Comparison of ENCODE assay signal across 2 cellular contexts in the genomic region with DNA sequence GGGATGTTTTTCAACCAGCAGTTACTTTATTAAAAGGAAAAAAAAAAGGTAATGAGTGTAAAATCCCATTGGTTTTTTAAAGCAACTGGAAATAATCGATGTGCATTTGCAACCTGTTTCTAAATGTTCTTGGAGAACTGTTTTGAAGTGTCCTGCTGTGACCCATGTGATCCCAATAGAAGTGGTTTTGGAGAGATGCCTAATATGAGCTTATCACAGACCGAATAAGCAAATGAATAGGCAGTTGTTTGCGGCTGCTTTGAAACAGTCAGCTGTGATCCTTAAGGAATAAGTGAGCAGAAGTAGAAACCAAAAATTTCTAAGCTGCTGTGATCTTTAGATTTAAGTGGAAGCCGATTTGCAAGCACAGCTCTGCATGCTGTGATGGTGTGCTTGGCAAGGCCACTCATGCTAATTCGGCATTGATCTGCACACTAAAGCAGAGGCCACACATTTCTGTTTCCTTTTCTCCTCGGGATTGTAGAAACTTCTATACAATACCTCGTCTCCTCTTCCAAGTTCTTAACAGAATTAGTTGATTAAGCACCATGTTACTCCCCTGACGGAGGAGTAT.
TF ChIP-seq lines count a peak whose summit lies in the region.

No MANE protein-coding gene starts in this region.

TF ChIP-seq in H1, 55 proteins besides CTCF, POLR2A, EP300 and RAD21 (continues in another document):
- TF ChIP-seq TBP (IDR thresholded peaks at IDR 0.05; ENCODE audit: low read depth, low read length) (no peak), SIX5 (IDR thresholded peaks at IDR 0.05; ENCODE audit: low read depth, low read length) (no peak), KDM1A (IDR thresholded peaks at IDR 0.05; ENCODE audit: borderline replicate concordance, low read length) (no peak), HDAC2 (IDR thresholded peaks at IDR 0.05; ENCODE audit: borderline replicate concordance in 1 of 2, low read depth in 2 of 2, low read length in 2 of 2) (no peak), FOSL1 (IDR thresholded peaks at IDR 0.05; ENCODE audit: insufficient read depth, low read depth, low read length) (no peak), SUZ12 (IDR thresholded peaks at IDR 0.05; ENCODE audit: low read length) (no peak), RFX5 (IDR thresholded peaks at IDR 0.05; ENCODE audit: borderline replicate concordance, low read depth, low read length) (no peak), RXRA (IDR thresholded peaks at IDR 0.05; ENCODE audit: insufficient read depth, low read depth, low read length) (no peak), RNF2 (IDR thresholded peaks at IDR 0.05; ENCODE audit: borderline replicate concordance, low read depth, low read length, missing control alignments, poor library complexity, severe bottlenecking) (no peak), SP2 (IDR thresholded peaks at IDR 0.05; ENCODE audit: low read length) (no peak), MAFK (IDR thresholded peaks at IDR 0.05; ENCODE audit: low read depth, low read length) (no peak), SP4 (IDR thresholded peaks at IDR 0.05; ENCODE audit: low read length) (no peak)
- TF ChIP-seq, protein P1, sequence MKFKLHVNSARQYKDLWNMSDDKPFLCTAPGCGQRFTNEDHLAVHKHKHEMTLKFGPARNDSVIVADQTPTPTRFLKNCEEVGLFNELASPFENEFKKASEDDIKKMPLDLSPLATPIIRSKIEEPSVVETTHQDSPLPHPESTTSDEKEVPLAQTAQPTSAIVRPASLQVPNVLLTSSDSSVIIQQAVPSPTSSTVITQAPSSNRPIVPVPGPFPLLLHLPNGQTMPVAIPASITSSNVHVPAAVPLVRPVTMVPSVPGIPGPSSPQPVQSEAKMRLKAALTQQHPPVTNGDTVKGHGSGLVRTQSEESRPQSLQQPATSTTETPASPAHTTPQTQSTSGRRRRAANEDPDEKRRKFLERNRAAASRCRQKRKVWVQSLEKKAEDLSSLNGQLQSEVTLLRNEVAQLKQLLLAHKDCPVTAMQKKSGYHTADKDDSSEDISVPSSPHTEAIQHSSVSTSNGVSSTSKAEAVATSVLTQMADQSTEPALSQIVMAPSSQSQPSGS (IDR thresholded peaks at IDR 0.05; ENCODE audit: low read length): no peak
- TF ChIP-seq, protein P2, sequence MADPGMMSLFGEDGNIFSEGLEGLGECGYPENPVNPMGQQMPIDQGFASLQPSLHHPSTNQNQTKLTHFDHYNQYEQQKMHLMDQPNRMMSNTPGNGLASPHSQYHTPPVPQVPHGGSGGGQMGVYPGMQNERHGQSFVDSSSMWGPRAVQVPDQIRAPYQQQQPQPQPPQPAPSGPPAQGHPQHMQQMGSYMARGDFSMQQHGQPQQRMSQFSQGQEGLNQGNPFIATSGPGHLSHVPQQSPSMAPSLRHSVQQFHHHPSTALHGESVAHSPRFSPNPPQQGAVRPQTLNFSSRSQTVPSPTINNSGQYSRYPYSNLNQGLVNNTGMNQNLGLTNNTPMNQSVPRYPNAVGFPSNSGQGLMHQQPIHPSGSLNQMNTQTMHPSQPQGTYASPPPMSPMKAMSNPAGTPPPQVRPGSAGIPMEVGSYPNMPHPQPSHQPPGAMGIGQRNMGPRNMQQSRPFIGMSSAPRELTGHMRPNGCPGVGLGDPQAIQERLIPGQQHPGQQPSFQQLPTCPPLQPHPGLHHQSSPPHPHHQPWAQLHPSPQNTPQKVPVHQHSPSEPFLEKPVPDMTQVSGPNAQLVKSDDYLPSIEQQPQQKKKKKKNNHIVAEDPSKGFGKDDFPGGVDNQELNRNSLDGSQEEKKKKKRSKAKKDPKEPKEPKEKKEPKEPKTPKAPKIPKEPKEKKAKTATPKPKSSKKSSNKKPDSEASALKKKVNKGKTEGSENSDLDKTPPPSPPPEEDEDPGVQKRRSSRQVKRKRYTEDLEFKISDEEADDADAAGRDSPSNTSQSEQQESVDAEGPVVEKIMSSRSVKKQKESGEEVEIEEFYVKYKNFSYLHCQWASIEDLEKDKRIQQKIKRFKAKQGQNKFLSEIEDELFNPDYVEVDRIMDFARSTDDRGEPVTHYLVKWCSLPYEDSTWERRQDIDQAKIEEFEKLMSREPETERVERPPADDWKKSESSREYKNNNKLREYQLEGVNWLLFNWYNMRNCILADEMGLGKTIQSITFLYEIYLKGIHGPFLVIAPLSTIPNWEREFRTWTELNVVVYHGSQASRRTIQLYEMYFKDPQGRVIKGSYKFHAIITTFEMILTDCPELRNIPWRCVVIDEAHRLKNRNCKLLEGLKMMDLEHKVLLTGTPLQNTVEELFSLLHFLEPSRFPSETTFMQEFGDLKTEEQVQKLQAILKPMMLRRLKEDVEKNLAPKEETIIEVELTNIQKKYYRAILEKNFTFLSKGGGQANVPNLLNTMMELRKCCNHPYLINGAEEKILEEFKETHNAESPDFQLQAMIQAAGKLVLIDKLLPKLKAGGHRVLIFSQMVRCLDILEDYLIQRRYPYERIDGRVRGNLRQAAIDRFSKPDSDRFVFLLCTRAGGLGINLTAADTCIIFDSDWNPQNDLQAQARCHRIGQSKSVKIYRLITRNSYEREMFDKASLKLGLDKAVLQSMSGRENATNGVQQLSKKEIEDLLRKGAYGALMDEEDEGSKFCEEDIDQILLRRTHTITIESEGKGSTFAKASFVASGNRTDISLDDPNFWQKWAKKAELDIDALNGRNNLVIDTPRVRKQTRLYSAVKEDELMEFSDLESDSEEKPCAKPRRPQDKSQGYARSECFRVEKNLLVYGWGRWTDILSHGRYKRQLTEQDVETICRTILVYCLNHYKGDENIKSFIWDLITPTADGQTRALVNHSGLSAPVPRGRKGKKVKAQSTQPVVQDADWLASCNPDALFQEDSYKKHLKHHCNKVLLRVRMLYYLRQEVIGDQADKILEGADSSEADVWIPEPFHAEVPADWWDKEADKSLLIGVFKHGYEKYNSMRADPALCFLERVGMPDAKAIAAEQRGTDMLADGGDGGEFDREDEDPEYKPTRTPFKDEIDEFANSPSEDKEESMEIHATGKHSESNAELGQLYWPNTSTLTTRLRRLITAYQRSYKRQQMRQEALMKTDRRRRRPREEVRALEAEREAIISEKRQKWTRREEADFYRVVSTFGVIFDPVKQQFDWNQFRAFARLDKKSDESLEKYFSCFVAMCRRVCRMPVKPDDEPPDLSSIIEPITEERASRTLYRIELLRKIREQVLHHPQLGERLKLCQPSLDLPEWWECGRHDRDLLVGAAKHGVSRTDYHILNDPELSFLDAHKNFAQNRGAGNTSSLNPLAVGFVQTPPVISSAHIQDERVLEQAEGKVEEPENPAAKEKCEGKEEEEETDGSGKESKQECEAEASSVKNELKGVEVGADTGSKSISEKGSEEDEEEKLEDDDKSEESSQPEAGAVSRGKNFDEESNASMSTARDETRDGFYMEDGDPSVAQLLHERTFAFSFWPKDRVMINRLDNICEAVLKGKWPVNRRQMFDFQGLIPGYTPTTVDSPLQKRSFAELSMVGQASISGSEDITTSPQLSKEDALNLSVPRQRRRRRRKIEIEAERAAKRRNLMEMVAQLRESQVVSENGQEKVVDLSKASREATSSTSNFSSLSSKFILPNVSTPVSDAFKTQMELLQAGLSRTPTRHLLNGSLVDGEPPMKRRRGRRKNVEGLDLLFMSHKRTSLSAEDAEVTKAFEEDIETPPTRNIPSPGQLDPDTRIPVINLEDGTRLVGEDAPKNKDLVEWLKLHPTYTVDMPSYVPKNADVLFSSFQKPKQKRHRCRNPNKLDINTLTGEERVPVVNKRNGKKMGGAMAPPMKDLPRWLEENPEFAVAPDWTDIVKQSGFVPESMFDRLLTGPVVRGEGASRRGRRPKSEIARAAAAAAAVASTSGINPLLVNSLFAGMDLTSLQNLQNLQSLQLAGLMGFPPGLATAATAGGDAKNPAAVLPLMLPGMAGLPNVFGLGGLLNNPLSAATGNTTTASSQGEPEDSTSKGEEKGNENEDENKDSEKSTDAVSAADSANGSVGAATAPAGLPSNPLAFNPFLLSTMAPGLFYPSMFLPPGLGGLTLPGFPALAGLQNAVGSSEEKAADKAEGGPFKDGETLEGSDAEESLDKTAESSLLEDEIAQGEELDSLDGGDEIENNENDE (IDR thresholded peaks at IDR 0.05; ENCODE audit: insufficient replicate concordance, low read length): no peak

TF ChIP-seq in SK-N-SH treated with all-trans-retinoic acid at 6 μM for 48 hours, 23 proteins besides CTCF, POLR2A, EP300 and RAD21:
- TF ChIP-seq, protein P3, sequence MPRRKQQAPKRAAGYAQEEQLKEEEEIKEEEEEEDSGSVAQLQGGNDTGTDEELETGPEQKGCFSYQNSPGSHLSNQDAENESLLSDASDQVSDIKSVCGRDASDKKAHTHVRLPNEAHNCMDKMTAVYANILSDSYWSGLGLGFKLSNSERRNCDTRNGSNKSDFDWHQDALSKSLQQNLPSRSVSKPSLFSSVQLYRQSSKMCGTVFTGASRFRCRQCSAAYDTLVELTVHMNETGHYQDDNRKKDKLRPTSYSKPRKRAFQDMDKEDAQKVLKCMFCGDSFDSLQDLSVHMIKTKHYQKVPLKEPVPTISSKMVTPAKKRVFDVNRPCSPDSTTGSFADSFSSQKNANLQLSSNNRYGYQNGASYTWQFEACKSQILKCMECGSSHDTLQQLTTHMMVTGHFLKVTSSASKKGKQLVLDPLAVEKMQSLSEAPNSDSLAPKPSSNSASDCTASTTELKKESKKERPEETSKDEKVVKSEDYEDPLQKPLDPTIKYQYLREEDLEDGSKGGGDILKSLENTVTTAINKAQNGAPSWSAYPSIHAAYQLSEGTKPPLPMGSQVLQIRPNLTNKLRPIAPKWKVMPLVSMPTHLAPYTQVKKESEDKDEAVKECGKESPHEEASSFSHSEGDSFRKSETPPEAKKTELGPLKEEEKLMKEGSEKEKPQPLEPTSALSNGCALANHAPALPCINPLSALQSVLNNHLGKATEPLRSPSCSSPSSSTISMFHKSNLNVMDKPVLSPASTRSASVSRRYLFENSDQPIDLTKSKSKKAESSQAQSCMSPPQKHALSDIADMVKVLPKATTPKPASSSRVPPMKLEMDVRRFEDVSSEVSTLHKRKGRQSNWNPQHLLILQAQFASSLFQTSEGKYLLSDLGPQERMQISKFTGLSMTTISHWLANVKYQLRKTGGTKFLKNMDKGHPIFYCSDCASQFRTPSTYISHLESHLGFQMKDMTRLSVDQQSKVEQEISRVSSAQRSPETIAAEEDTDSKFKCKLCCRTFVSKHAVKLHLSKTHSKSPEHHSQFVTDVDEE (CRISPR knock-in tag; IDR thresholded peaks at IDR 0.05): no peak
- no peak for TF ChIP-seq ZNF70 (CRISPR knock-in tag; IDR thresholded peaks at IDR 0.05)
- TF ChIP-seq ARNTL (CRISPR knock-in tag; IDR thresholded peaks at IDR 0.05; ENCODE audit: borderline replicate concordance, low read depth): no peak
- TF ChIP-seq ZC3H10 (CRISPR knock-in tag; IDR thresholded peaks at IDR 0.05): no peak
- no peak for TF ChIP-seq TOX (CRISPR knock-in tag; IDR thresholded peaks at IDR 0.05; ENCODE audit: borderline replicate concordance)
- TF ChIP-seq BACH2 (CRISPR knock-in tag; IDR thresholded peaks at IDR 0.05; ENCODE audit: borderline replicate concordance): no peak
